Comparison of ENCODE assay signal across 8 cellular contexts in the genomic region with DNA sequence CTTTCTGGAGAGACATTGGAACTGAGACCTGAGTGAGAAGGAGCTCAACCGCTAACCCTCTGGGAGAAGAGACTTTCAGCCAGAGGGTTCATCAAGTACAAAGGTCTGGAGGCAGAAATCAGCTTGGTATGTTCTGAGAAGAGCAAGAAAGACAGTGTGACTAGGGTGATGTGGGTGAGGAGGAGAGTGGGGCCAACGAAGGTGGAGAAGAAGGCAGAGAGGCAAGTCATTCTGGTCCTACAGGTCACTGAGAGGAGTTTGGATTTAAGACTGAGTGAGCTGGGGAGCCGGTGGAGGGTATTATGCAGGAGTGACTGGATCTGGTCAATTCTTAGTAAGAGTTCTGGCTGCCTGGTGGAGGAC. TPM values are rescaled to one million over a fixed set of nuclear protein-coding genes. Genes with fewer than 3 reads are reported as not detected.
DNase-seq lines count a peak whose midpoint lies in the region; ATAC-seq and TF ChIP-seq lines count a peak whose summit lies in the region.

No MANE protein-coding gene starts in this region.

- H3K4me2 ChIP-seq in neural cell (ENCODE audit: low read length): no peak overlapping the region

- no peak overlapping the region for H2AFZ ChIP-seq in neural cell (ENCODE audit: low read depth, low read length)

- H3F3A ChIP-seq in neural cell (ENCODE audit: insufficient read depth, low read length, poor library complexity, severe bottlenecking): no peaks in the 10 kb centered on the region

- no peak for TF ChIP-seq CTCF in C4-2B (conservative IDR thresholded peaks at IDR 0.05)
- TF ChIP-seq CTCF in neural cell (IDR thresholded peaks at IDR 0.05; ENCODE audit: poor library complexity, severe bottlenecking): no peak

- H3K4me1 ChIP-seq in duodenal mucosa (ENCODE audit: control insufficient read depth in 1 of 2, insufficient read depth in 2 of 2, low read length in 2 of 2): peaks cover 33 to 38% of the 10 kb centered on the region in 2 donors

- H3K79me2 ChIP-seq in neural cell (replicated peaks; ENCODE audit: insufficient read depth, low read length): no peaks in the 10 kb centered on the region

- ATAC-seq in HG02885 (IDR thresholded peaks at IDR 0.05; ENCODE audit: poor library complexity, unreplicated experiment): no peak
- no peak for ATAC-seq in GM21390 (IDR thresholded peaks at IDR 0.05; ENCODE audit: unreplicated experiment)

- H3K4me3 ChIP-seq in duodenal mucosa (ENCODE audit: low read depth in 1 of 2, low read length in 2 of 2) (peak overlapping the region; percentile 65 to 67), neural cell (ENCODE audit: low read length) (peak overlapping the region; percentile 64)

- no peaks in the 10 kb centered on the region for H3K9me2 ChIP-seq in neural cell (ENCODE audit: insufficient read depth, low read length)

- no peaks in the 10 kb centered on the region for H3K9me3 ChIP-seq in duodenal mucosa (ENCODE audit: control insufficient read depth in 1 of 2, low read length in 2 of 2)
- no peaks in the 10 kb centered on the region for H3K9me3 ChIP-seq in neural cell (ENCODE audit: low read length)

- no peaks in the 10 kb centered on the region for H3K27me3 ChIP-seq in duodenal mucosa (ENCODE audit: control insufficient read depth in 1 of 2, insufficient read depth in 2 of 2, low read length in 2 of 2)
- peaks cover 3% of the 10 kb centered on the region for H3K27me3 ChIP-seq in neural cell (ENCODE audit: insufficient read depth, low read depth, low read length)

- no peak for TF ChIP-seq RAD21 in neural cell (conservative IDR thresholded peaks at IDR 0.05)

- H3K36me3 ChIP-seq in duodenal mucosa (ENCODE audit: control insufficient read depth in 1 of 2, insufficient read depth in 2 of 2, low read length in 2 of 2) (no peaks in the 10 kb centered on the region), neural cell (ENCODE audit: insufficient read depth, low read length) (no peaks in the 10 kb centered on the region)

- DNase-seq in NCI-H69 (lab: John Stamatoyannopoulos, UW) (peak; percentile 20), mesenteric fat pad (ENCODE audit: low spot score) (no peak), T-helper 9 cell (no peak)

- TF ChIP-seq EP300 in neural cell (conservative IDR thresholded peaks at IDR 0.05; ENCODE audit: poor library complexity, severe bottlenecking): no peak

- no peaks in the 10 kb centered on the region for H4K20me1 ChIP-seq in neural cell (ENCODE audit: insufficient read depth)

- H3K9ac ChIP-seq in duodenal mucosa (ENCODE audit: low read depth in 1 of 2, low read length in 2 of 2) (peak overlapping the region; percentile 48 to 91), neural cell (ENCODE audit: low read length) (peak overlapping the region; percentile 11)

- peak overlapping the region; percentile 74 for H3K27ac ChIP-seq in C4-2B
- H3K27ac ChIP-seq in duodenal mucosa (ENCODE audit: low read depth, low read length): peak overlapping the region; percentile 40
- H3K27ac ChIP-seq in neural cell (ENCODE audit: low read length): no peak overlapping the region

TF ChIP-seq in neural cell, 6 proteins besides CTCF, POLR2A, EP300 and RAD21:
- no peak for TF ChIP-seq EZH2 (IDR thresholded peaks at IDR 0.05; ENCODE audit: borderline replicate concordance, insufficient read depth, low read length, poor library complexity, severe bottlenecking)
- TF ChIP-seq TAF1 (IDR thresholded peaks at IDR 0.05; ENCODE audit: low read depth): no peak
- TF ChIP-seq MXI1 (conservative IDR thresholded peaks at IDR 0.05; ENCODE audit: poor library complexity, severe bottlenecking): no peak
- TF ChIP-seq SMC3 (conservative IDR thresholded peaks at IDR 0.05; ENCODE audit: poor library complexity): no peak
- TF ChIP-seq, protein P1, sequence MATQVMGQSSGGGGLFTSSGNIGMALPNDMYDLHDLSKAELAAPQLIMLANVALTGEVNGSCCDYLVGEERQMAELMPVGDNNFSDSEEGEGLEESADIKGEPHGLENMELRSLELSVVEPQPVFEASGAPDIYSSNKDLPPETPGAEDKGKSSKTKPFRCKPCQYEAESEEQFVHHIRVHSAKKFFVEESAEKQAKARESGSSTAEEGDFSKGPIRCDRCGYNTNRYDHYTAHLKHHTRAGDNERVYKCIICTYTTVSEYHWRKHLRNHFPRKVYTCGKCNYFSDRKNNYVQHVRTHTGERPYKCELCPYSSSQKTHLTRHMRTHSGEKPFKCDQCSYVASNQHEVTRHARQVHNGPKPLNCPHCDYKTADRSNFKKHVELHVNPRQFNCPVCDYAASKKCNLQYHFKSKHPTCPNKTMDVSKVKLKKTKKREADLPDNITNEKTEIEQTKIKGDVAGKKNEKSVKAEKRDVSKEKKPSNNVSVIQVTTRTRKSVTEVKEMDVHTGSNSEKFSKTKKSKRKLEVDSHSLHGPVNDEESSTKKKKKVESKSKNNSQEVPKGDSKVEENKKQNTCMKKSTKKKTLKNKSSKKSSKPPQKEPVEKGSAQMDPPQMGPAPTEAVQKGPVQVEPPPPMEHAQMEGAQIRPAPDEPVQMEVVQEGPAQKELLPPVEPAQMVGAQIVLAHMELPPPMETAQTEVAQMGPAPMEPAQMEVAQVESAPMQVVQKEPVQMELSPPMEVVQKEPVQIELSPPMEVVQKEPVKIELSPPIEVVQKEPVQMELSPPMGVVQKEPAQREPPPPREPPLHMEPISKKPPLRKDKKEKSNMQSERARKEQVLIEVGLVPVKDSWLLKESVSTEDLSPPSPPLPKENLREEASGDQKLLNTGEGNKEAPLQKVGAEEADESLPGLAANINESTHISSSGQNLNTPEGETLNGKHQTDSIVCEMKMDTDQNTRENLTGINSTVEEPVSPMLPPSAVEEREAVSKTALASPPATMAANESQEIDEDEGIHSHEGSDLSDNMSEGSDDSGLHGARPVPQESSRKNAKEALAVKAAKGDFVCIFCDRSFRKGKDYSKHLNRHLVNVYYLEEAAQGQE (IDR thresholded peaks at IDR 0.05; ENCODE audit: borderline replicate concordance): no peak
- TF ChIP-seq POLR2AphosphoS5 (IDR thresholded peaks at IDR 0.05): no peak
TF ChIP-seq in neural cell: peak in this region for 0.

RNA-seq across cellular contexts. Expression of gene XIRP1, which starts 12.2 kb away (rescaled TPM):
- polyA plus RNA-seq in neural cell: not detected in 2 replicates
- not detected in 2 replicates for polyA minus RNA-seq in neural cell
- total RNA-seq in mesenteric fat pad: 0.10 TPM

RNA-seq across cellular contexts. Expression of gene CSRNP1, which starts 26.8 kb away (rescaled TPM):
- 0.09 and 0.22 TPM in 2 replicates for polyA plus RNA-seq in neural cell
- polyA minus RNA-seq in neural cell: 0.69 and 0.73 TPM in 2 replicates
- 130 TPM for total RNA-seq in mesenteric fat pad
